1 cellular context compared by ENCODE assay signal in the genomic region with DNA sequence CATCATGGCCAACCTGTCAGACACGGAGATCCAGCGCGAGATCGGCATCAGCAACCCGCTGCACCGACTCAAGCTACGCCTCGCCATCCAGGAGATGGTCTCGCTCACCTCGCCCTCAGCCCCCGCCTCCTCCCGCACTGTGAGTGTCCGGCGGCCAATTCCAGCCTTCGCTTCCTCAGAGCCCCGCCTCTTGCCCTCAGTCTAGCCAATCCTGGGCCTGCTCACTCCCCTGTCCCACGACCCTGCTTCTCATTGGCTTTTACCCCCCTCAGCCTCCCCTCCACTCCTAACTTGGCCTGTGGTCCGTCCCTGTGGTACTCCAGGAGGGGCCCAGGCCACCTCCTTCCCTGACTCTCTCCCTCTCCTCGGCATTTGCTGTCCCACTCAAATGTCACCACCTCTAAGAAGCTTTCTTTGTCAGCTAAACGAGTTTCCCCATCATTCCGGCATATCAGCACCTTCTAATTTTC.
TF ChIP-seq lines count a peak whose summit lies in the region.

No MANE protein-coding gene starts in this region.

TF ChIP-seq in K562, 482 proteins besides CTCF, POLR2A, EP300 and RAD21 (continued from another document):
- TF ChIP-seq, protein P1, sequence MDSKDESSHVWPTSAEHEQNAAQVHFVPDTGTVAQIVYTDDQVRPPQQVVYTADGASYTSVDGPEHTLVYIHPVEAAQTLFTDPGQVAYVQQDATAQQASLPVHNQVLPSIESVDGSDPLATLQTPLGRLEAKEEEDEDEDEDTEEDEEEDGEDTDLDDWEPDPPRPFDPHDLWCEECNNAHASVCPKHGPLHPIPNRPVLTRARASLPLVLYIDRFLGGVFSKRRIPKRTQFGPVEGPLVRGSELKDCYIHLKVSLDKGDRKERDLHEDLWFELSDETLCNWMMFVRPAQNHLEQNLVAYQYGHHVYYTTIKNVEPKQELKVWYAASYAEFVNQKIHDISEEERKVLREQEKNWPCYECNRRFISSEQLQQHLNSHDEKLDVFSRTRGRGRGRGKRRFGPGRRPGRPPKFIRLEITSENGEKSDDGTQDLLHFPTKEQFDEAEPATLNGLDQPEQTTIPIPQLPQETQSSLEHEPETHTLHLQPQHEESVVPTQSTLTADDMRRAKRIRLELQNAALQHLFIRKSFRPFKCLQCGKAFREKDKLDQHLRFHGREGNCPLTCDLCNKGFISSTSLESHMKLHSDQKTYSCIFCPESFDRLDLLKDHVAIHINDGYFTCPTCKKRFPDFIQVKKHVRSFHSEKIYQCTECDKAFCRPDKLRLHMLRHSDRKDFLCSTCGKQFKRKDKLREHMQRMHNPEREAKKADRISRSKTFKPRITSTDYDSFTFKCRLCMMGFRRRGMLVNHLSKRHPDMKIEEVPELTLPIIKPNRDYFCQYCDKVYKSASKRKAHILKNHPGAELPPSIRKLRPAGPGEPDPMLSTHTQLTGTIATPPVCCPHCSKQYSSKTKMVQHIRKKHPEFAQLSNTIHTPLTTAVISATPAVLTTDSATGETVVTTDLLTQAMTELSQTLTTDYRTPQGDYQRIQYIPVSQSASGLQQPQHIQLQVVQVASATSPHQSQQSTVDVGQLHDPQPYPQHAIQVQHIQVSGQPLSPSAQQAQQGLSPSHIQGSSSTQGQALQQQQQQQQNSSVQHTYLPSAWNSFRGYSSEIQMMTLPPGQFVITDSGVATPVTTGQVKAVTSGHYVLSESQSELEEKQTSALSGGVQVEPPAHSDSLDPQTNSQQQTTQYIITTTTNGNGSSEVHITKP (IDR thresholded peaks at IDR 0.05; ENCODE audit: partially characterized antibody) = peak; percentile 88
- TF ChIP-seq ASH1L (IDR thresholded peaks at IDR 0.05; ENCODE audit: borderline replicate concordance, low read depth, partially characterized antibody) = peak; percentile 79
- TF ChIP-seq MTA3 (IDR thresholded peaks at IDR 0.05; ENCODE audit: borderline replicate concordance) = peak; percentile 41; the same call in 1 of the 2 replicates
- no peak; the same call in 1 of the 2 replicates for TF ChIP-seq EGR1 (conservative IDR thresholded peaks at IDR 0.05)
- TF ChIP-seq, protein P2, sequence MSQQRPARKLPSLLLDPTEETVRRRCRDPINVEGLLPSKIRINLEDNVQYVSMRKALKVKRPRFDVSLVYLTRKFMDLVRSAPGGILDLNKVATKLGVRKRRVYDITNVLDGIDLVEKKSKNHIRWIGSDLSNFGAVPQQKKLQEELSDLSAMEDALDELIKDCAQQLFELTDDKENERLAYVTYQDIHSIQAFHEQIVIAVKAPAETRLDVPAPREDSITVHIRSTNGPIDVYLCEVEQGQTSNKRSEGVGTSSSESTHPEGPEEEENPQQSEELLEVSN (IDR thresholded peaks at IDR 0.05; ENCODE audit: borderline replicate concordance in 1 of 2, extremely low read depth in 1 of 2, insufficient read depth in 1 of 2, insufficient read length in 1 of 2, low read depth in 1 of 2, low read length in 1 of 2, poor library complexity in 1 of 2, severe bottlenecking in 1 of 2) = peak; percentile 19 to 42
- peak; percentile 80 for TF ChIP-seq FOS (IDR thresholded peaks at IDR 0.05; ENCODE audit: extremely low read depth, insufficient read length)
- peak; percentile 46; the same call in 1 of the 2 replicates for TF ChIP-seq CREM (IDR thresholded peaks at IDR 0.05; ENCODE audit: low read depth)
- TF ChIP-seq RCOR1 (IDR thresholded peaks at IDR 0.05; ENCODE audit: borderline replicate concordance in 1 of 2, low read depth in 2 of 2, low read length in 2 of 2) = peak in 1 of 2 experiments; percentile 42; a peak in 1 of 4 replicates
- TF ChIP-seq SAFB2 (IDR thresholded peaks at IDR 0.05; ENCODE audit: borderline replicate concordance, low read depth, low read length, severe bottlenecking) = no peak
- TF ChIP-seq SMARCE1 (IDR thresholded peaks at IDR 0.05) = no peak
- TF ChIP-seq ERF (CRISPR knock-in tag; IDR thresholded peaks at IDR 0.05) = no peak
- no peak for TF ChIP-seq ETV5 (CRISPR knock-in tag; IDR thresholded peaks at IDR 0.05; ENCODE audit: low read depth)
- peak; percentile 14; the same call in 1 of the 2 replicates for TF ChIP-seq JUND (IDR thresholded peaks at IDR 0.05; ENCODE audit: borderline replicate concordance, low read depth, low read length)
- no peak for TF ChIP-seq JUND (tag; IDR thresholded peaks at IDR 0.05; ENCODE audit: borderline replicate concordance, low read depth, low read length)
- TF ChIP-seq PHF8 (IDR thresholded peaks at IDR 0.05; ENCODE audit: borderline replicate concordance, low read length) = peak; percentile 36; the same call in 1 of the 2 replicates
- no peak for TF ChIP-seq CAMTA2 (CRISPR knock-in tag; conservative IDR thresholded peaks at IDR 0.05)
- TF ChIP-seq MCM7 (IDR thresholded peaks at IDR 0.05) = 0 out of 4 replicates have a peak, but pooled peaks of 1 of the 2 experiments have one; percentile 34
- TF ChIP-seq SUPT5H (IDR thresholded peaks at IDR 0.05) = peak; percentile 61
- peak; percentile 52; the same call in 1 of the 2 replicates for TF ChIP-seq SP1 (CRISPR knock-in tag; IDR thresholded peaks at IDR 0.05)
- TF ChIP-seq, protein P3, sequence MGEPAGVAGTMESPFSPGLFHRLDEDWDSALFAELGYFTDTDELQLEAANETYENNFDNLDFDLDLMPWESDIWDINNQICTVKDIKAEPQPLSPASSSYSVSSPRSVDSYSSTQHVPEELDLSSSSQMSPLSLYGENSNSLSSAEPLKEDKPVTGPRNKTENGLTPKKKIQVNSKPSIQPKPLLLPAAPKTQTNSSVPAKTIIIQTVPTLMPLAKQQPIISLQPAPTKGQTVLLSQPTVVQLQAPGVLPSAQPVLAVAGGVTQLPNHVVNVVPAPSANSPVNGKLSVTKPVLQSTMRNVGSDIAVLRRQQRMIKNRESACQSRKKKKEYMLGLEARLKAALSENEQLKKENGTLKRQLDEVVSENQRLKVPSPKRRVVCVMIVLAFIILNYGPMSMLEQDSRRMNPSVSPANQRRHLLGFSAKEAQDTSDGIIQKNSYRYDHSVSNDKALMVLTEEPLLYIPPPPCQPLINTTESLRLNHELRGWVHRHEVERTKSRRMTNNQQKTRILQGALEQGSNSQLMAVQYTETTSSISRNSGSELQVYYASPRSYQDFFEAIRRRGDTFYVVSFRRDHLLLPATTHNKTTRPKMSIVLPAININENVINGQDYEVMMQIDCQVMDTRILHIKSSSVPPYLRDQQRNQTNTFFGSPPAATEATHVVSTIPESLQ (CRISPR knock-in tag; IDR thresholded peaks at IDR 0.05) = no peak
- peak; percentile 32 for TF ChIP-seq POLR2B (IDR thresholded peaks at IDR 0.05; ENCODE audit: low read depth, partially characterized antibody)
- peak; percentile 67 for TF ChIP-seq POLR2G (IDR thresholded peaks at IDR 0.05; ENCODE audit: low read depth, low read length)
- TF ChIP-seq TAL1 (IDR thresholded peaks at IDR 0.05) = 0 out of 2 replicates have a peak, but pooled peaks have one; percentile 7
- TF ChIP-seq IFI16 (CRISPR knock-in tag; IDR thresholded peaks at IDR 0.05) = no peak
- peak; percentile 22 for TF ChIP-seq CCNT2 (IDR thresholded peaks at IDR 0.05; ENCODE audit: borderline replicate concordance, extremely low read depth, insufficient read length, low read depth, low read length)
- peak; percentile 66 for TF ChIP-seq PHF20 (IDR thresholded peaks at IDR 0.05; ENCODE audit: partially characterized antibody)
- TF ChIP-seq, protein P4, sequence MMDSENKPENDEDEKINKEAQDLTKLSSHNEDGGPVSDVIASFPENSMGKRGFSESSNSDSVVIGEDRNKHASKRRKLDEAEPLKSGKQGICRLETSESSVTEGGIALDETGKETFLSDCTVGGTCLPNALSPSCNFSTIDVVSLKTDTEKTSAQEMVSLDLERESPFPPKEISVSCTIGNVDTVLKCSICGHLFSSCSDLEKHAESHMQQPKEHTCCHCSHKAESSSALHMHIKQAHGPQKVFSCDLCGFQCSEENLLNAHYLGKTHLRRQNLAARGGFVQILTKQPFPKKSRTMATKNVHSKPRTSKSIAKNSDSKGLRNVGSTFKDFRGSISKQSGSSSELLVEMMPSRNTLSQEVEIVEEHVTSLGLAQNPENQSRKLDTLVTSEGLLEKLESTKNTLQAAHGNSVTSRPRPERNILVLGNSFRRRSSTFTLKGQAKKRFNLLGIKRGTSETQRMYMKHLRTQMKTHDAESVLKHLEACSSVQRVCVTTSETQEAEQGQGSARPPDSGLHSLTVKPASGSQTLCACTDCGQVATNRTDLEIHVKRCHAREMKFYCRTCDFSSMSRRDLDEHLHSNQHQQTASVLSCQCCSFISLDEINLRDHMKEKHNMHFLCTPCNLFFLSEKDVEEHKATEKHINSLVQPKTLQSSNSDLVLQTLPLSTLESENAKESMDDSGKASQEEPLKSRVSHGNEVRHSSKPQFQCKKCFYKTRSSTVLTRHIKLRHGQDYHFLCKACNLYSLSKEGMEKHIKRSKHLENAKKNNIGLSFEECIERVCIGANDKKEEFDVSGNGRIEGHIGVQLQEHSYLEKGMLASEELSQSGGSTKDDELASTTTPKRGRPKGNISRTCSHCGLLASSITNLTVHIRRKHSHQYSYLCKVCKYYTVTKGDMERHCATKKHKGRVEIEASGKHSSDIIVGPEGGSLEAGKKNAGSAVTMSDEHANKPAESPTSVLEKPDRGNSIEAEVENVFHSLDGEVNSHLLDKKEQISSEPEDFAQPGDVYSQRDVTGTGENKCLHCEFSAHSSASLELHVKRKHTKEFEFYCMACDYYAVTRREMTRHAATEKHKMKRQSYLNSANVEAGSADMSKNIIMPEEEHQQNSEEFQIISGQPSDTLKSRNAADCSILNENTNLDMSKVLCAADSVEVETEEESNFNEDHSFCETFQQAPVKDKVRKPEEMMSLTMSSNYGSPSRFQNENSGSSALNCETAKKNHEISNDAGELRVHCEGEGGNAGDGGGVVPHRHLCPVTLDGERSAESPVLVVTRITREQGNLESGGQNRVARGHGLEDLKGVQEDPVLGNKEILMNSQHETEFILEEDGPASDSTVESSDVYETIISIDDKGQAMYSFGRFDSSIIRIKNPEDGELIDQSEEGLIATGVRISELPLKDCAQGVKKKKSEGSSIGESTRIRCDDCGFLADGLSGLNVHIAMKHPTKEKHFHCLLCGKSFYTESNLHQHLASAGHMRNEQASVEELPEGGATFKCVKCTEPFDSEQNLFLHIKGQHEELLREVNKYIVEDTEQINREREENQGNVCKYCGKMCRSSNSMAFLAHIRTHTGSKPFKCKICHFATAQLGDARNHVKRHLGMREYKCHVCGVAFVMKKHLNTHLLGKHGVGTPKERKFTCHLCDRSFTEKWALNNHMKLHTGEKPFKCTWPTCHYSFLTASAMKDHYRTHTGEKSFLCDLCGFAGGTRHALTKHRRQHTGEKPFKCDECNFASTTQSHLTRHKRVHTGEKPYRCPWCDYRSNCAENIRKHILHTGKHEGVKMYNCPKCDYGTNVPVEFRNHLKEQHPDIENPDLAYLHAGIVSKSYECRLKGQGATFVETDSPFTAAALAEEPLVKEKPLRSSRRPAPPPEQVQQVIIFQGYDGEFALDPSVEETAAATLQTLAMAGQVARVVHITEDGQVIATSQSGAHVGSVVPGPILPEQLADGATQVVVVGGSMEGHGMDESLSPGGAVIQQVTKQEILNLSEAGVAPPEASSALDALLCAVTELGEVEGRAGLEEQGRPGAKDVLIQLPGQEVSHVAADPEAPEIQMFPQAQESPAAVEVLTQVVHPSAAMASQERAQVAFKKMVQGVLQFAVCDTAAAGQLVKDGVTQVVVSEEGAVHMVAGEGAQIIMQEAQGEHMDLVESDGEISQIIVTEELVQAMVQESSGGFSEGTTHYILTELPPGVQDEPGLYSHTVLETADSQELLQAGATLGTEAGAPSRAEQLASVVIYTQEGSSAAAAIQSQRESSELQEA (IDR thresholded peaks at IDR 0.05; ENCODE audit: low read depth) = no peak
- TF ChIP-seq, protein P5, sequence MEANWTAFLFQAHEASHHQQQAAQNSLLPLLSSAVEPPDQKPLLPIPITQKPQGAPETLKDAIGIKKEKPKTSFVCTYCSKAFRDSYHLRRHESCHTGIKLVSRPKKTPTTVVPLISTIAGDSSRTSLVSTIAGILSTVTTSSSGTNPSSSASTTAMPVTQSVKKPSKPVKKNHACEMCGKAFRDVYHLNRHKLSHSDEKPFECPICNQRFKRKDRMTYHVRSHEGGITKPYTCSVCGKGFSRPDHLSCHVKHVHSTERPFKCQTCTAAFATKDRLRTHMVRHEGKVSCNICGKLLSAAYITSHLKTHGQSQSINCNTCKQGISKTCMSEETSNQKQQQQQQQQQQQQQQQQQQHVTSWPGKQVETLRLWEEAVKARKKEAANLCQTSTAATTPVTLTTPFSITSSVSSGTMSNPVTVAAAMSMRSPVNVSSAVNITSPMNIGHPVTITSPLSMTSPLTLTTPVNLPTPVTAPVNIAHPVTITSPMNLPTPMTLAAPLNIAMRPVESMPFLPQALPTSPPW (CRISPR knock-in tag; IDR thresholded peaks at IDR 0.05) = peak; percentile 94
- TF ChIP-seq, protein P6, sequence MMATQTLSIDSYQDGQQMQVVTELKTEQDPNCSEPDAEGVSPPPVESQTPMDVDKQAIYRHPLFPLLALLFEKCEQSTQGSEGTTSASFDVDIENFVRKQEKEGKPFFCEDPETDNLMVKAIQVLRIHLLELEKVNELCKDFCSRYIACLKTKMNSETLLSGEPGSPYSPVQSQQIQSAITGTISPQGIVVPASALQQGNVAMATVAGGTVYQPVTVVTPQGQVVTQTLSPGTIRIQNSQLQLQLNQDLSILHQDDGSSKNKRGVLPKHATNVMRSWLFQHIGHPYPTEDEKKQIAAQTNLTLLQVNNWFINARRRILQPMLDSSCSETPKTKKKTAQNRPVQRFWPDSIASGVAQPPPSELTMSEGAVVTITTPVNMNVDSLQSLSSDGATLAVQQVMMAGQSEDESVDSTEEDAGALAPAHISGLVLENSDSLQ (IDR thresholded peaks at IDR 0.05) = peak; percentile 62
- peak; percentile 59; the same call in 1 of the 2 replicates for TF ChIP-seq L3MBTL2 (IDR thresholded peaks at IDR 0.05)
- TF ChIP-seq HDAC2 (IDR thresholded peaks at IDR 0.05) = peak; percentile 41; the same call in 1 of the 2 replicates
- peak; percentile 72 to 79 for TF ChIP-seq NRF1 (conservative IDR thresholded peaks at IDR 0.05 in 1 of 2, IDR thresholded peaks at IDR 0.05 in 1 of 2)
- no peak for TF ChIP-seq NONO (IDR thresholded peaks at IDR 0.05; ENCODE audit: low read depth in 2 of 2, low read length in 1 of 2)
- TF ChIP-seq ZNF184 (CRISPR knock-in tag; IDR thresholded peaks at IDR 0.05) = no peak
- no peak for TF ChIP-seq BACH1 (tag; IDR thresholded peaks at IDR 0.05)
- TF ChIP-seq HIVEP1 (CRISPR knock-in tag; IDR thresholded peaks at IDR 0.05) = no peak
- no peak for TF ChIP-seq TAF15 (IDR thresholded peaks at IDR 0.05; ENCODE audit: low read depth, low read length)
- TF ChIP-seq CTBP1 (IDR thresholded peaks at IDR 0.05; ENCODE audit: borderline replicate concordance) = peak; percentile 61; the same call in 1 of the 2 replicates
- no peak for TF ChIP-seq ZSCAN32 (CRISPR knock-in tag; IDR thresholded peaks at IDR 0.05)
- TF ChIP-seq SMAD4 (CRISPR knock-in tag; conservative IDR thresholded peaks at IDR 0.05) = no peak
